In the genomic region with DNA sequence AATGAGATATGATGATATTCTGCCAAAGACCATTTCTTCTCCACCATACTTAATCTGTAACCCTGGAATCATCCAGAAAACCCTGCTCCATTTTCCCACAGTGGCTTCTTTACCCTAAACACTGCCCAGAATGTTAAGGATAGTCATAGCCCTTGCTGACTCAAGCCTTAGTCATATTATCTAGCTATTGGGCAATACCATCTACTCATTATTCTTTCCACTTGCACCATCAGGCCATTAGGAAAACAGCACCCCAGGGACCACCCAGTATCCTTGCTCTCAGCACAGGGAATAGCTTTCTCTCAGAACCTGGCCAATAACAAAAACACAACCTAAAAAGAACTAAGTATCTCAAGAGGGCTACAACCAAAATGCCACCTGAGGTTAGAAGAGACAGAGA, we compare ENCODE assay signal across 13 cellular contexts.
DNase-seq lines count a peak whose midpoint lies in the region; ATAC-seq, FAIRE-seq and TF ChIP-seq lines count a peak whose summit lies in the region.
"Had no signal": no experiment of that assay in that cellular context is flagged by ENCODE, and none has a peak within 500 bp of the region (broad histone marks: within the 10 kb centered on the region; RNA-seq: fewer than 3 reads in every experiment).

No MANE protein-coding gene starts in this region.

- no peak overlapping the region for H3K27ac ChIP-seq in right cardiac atrium (ENCODE audit: low read length)
- H3K27ac ChIP-seq: BLaER1 treated with 17β-estradiol and CSF1 and Interleukin-3, amounts not matched to agents 10 nM and 100 nM had no signal

- H3K4me1 ChIP-seq in right cardiac atrium (ENCODE audit: control insufficient read depth, insufficient read depth, low read length) (no peaks in the 10 kb centered on the region), mucosa of descending colon (ENCODE audit: low read depth) (peaks cover 17% of the 10 kb centered on the region)
- H3K4me1 ChIP-seq: HAP-1 had no signal

- no peaks in the 10 kb centered on the region for H3K9me3 ChIP-seq in right cardiac atrium (ENCODE audit: control insufficient read depth, low read length)
- no peaks in the 10 kb centered on the region for H3K9me3 ChIP-seq in mucosa of descending colon
- H3K9me3 ChIP-seq: BLaER1 treated with 17β-estradiol and CSF1 and Interleukin-3, amounts not matched to agents 10 nM and 100 nM; HAP-1 had no signal

- no peak overlapping the region for H3K4me3 Mint-ChIP-seq in endothelial cell (ENCODE audit: unreplicated experiment)

- TF ChIP-seq CTCF in mucosa of descending colon (IDR thresholded peaks at IDR 0.05) (no peak), endothelial cell (IDR thresholded peaks at IDR 0.05; ENCODE audit: unreplicated experiment) (no peak)

- intact Hi-C loops in Right ventricle myocardium inferior (cut with DNase I), result no loop called here
- intact Hi-C loops in cardiac septum (cut with DNase I), result no loop called here
- intact Hi-C loops in right cardiac atrium (cut with DNase I), result loop anchor here in 2 of 4 donors (10.0 kb wide), 2 partner anchors 65 to 75 kb away; no protein-coding TSS in a partner anchor
- intact Hi-C loops in mucosa of descending colon (cut with DNase I, micrococcal nuclease), result no loop called here

- H3K4me1 Mint-ChIP-seq in endothelial cell (ENCODE audit: unreplicated experiment), result no peaks in the 10 kb centered on the region

- no peaks in the 10 kb centered on the region for H3K27me3 ChIP-seq in right cardiac atrium (ENCODE audit: control insufficient read depth, insufficient read depth)
- H3K27me3 ChIP-seq: BLaER1 treated with 17β-estradiol and CSF1 and Interleukin-3, amounts not matched to agents 10 nM and 100 nM had no signal

- no peak overlapping the region for H3K4me3 ChIP-seq in right cardiac atrium (ENCODE audit: low read length)
- H3K4me3 ChIP-seq in mucosa of descending colon, result no peak overlapping the region
- H3K4me3 ChIP-seq: BLaER1 treated with 17β-estradiol and CSF1 and Interleukin-3, amounts not matched to agents 10 nM and 100 nM; HAP-1 had no signal

- H3K27ac Mint-ChIP-seq in endothelial cell (ENCODE audit: unreplicated experiment), result no peak overlapping the region

- H3K27me3 Mint-ChIP-seq in endothelial cell (ENCODE audit: unreplicated experiment), result peaks cover 1% of the 10 kb centered on the region

- no peaks in the 10 kb centered on the region for H3K36me3 ChIP-seq in mucosa of descending colon (ENCODE audit: low read depth)
- H3K36me3 ChIP-seq: BLaER1 treated with 17β-estradiol and CSF1 and Interleukin-3, amounts not matched to agents 10 nM and 100 nM; HAP-1 had no signal

- FAIRE-seq in urothelium cell line (lab: Jason Lieb, UNC), result no peak
- FAIRE-seq: TTC549 had no signal

- ATAC-seq in Right ventricle myocardium inferior (peak; percentile 81), right cardiac atrium (peak; percentile 79 to 86), mucosa of descending colon (no peak)

- H3K9me3 Mint-ChIP-seq in endothelial cell (ENCODE audit: unreplicated experiment), result no peaks in the 10 kb centered on the region

- DNase-seq in Right ventricle myocardium inferior (ENCODE audit: missing footprints), result no peak
- no peak for DNase-seq in cardiac septum (ENCODE audit: low spot score)
- peak; percentile 94 for DNase-seq in amniotic epithelial cell (ENCODE audit: low read depth)
- DNase-seq in right cardiac atrium, result peak; percentile 31 to 70 (median 70)
- DNase-seq in urothelium cell line (ENCODE audit: low spot score), result peak; percentile 21
- DNase-seq in midbrain (lab: John Stamatoyannopoulos, UW), result no peak
- DNase-seq in mucosa of descending colon, result no peak
- no peak for DNase-seq in endothelial cell (ENCODE audit: low spot score)
- DNase-seq: NCI-H510A treated with DMSO at 0.1 percent for 48 hours; stimulated activated CD4-positive, alpha-beta T cell treated with anti-CD3 and anti-CD28 coated beads, Interleukin-4, amount 100 ng/mL, for 4 hours had no signal

- no peaks in the 10 kb centered on the region for H3K36me3 Mint-ChIP-seq in endothelial cell (ENCODE audit: low read depth, unreplicated experiment)

Comparison
In these comparisons a context has a peak if more than half of its experiments do, and no peak if none do; other contexts are left out.
1. DNase-seq: peak in amniotic epithelial cell (single experiment), right cardiac atrium (3 of 3) and urothelium cell line (single experiment); none in Right ventricle myocardium inferior (single experiment), cardiac septum (single experiment), midbrain (single experiment), mucosa of descending colon (0 of 3) and endothelial cell (single experiment).